Comparison of ENCODE assay signal across 9 cellular contexts in the genomic region with DNA sequence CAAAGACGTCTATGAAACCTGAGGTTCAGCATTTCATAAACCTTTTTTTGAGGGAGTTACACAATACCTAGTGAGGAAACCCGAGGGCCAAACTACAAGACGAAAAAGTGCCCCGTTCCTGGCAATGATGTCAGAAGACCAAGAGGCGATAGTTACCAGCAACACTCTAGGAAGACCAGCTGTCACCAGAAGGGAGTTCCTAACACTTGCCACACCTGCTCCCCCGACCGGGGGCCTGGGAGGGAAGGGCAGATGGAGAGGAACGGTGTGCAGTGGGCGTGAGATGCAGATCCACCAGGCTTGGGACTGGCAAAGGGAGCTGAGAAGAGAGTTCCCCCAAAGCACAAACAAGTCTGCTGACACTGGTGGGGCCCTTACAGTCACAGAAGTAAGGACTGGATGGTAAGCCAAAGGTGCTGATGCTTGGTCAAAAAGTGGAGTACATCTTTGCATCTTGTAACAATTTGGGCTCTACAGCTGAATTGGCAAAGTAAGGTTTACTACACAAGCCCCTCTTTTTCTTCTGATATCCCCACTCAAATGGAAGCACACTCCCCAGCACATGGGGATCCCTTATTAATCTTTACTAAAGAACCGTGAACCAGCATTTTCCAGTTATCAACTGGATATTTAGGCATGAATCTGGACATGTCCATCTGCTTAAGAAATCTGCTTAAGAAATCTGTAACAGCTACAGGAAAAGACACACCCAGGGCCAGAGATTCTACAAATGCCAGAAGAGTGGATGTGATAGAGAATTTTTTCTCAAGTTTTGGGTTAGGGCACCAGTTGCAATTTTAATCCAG. TPM values are rescaled to one million over a fixed set of nuclear protein-coding genes. Genes with fewer than 3 reads are reported as not detected.
A peak's percentile ranks its signal among the peaks of the same experiment; 100 is the strongest.
DNase-seq lines count a peak whose midpoint lies in the region; ATAC-seq and TF ChIP-seq lines count a peak whose summit lies in the region.
"Had no signal": no experiment of that assay in that cellular context is flagged by ENCODE, and none has a peak within 500 bp of the region (broad histone marks: within the 10 kb centered on the region; RNA-seq: fewer than 3 reads in every experiment).

No MANE protein-coding gene starts in this region.

- H3K4me1 ChIP-seq in PC-9 (replicated peaks; ENCODE audit: insufficient read depth) (no peaks in the 10 kb centered on the region), spleen (peaks cover 15 to 100% (median 71%) of the 10 kb centered on the region in 6 donors), tibial artery (peaks cover 0 to 66% (median 35%) of the 10 kb centered on the region in 4 donors)

- BruUV-seq in PC-9 (replicated peaks; lab: Mats Ljungman, UMichigan) = TSS peak; percentile 5

- CTCF ChIA-PET in activated CD4-positive, alpha-beta T cell treated with anti-CD3 and anti-CD28 coated beads for 36 hours (lab: Charles Lee) = interaction anchor here (1.0 kb wide), 1 partner anchor 16 kb away, joined by 4 read pairs; no protein-coding TSS in a partner anchor
- CTCF ChIA-PET in PC-9 (lab: Charles Lee) = interaction anchor here (0.7 kb wide), 1 partner anchor 38 kb away, joined by 3 read pairs; no protein-coding TSS in a partner anchor

- POLR2A ChIA-PET in activated CD4-positive, alpha-beta T cell treated with anti-CD3 and anti-CD28 coated beads for 36 hours (lab: Charles Lee) = no interaction called here
- POLR2A ChIA-PET in PC-9 (lab: Charles Lee; ENCODE audit: unreplicated experiment) = interaction anchor here (0.7 kb wide), 1 partner anchor 100 kb away, joined by 4 read pairs; no protein-coding TSS in a partner anchor

- H3K9me3 ChIP-seq in PC-9 (ENCODE audit: insufficient read depth, low read depth) (no peaks in the 10 kb centered on the region), spleen (no peaks in the 10 kb centered on the region), tibial artery (no peaks in the 10 kb centered on the region)

- no peaks in the 10 kb centered on the region for H3K27me3 Mint-ChIP-seq in activated CD4-positive, alpha-beta T cell treated with anti-CD3 and anti-CD28 coated beads for 36 hours

- no peaks in the 10 kb centered on the region for H3K9me2 ChIP-seq in PC-9 (ENCODE audit: insufficient read depth)

- 34 to 60% (median 53%) methylated on average over 10 of the region's 10 CpGs for WGBS in spleen, 5 donors

- peak in 1 of 3 donors; percentile 8 for TF ChIP-seq POLR2A in spleen (IDR thresholded peaks at IDR 0.05)

- ATAC-seq in activated CD4-positive, alpha-beta T cell treated with anti-CD3 and anti-CD28 coated beads for 36 hours = no peak
- ATAC-seq in GM21528 (IDR thresholded peaks at IDR 0.05; ENCODE audit: low FRiP score, unreplicated experiment) (no peak), HG02588 (IDR thresholded peaks at IDR 0.05; ENCODE audit: unreplicated experiment) (no peak)

- peaks cover 35% of the 10 kb centered on the region for H3K36me3 Mint-ChIP-seq in activated CD4-positive, alpha-beta T cell treated with anti-CD3 and anti-CD28 coated beads for 36 hours (ENCODE audit: low read depth)

- H3K4me3 Mint-ChIP-seq in activated CD4-positive, alpha-beta T cell treated with anti-CD3 and anti-CD28 coated beads for 36 hours = no peak overlapping the region

- no peak for TF ChIP-seq CTCF in PC-9 (conservative IDR thresholded peaks at IDR 0.05)
- TF ChIP-seq CTCF in fibroblast of pulmonary artery (IDR thresholded peaks at IDR 0.05; ENCODE audit: low read length, missing control alignments) = no peak
- no peak for TF ChIP-seq CTCF in spleen (IDR thresholded peaks at IDR 0.05 in 8 of 11, conservative IDR thresholded peaks at IDR 0.05 in 3 of 11)
- TF ChIP-seq CTCF in tibial artery (IDR thresholded peaks at IDR 0.05) = no peak

- peaks cover 10% of the 10 kb centered on the region; the same call in 1 of the 2 replicates for H3K36me3 ChIP-seq in PC-9 (ENCODE audit: low read depth)
- peaks cover 0 to 60% (median 26%) of the 10 kb centered on the region in 6 donors for H3K36me3 ChIP-seq in spleen
- peaks cover 0 to 26% (median 24%) of the 10 kb centered on the region in 3 donors for H3K36me3 ChIP-seq in tibial artery

- no peak overlapping the region for H3K4me2 ChIP-seq in PC-9

- DNase-seq in activated CD4-positive, alpha-beta T cell treated with anti-CD3 and anti-CD28 coated beads for 36 hours = no peak
- DNase-seq in activated CD4-positive, alpha-beta T cell treated with anti-CD3 and anti-CD28 coated beads, Interleukin-2, amount 50 U/mL, for 48 hours = no peak
- DNase-seq in PC-9 (no peak), fibroblast of pulmonary artery (ENCODE audit: low read depth) (peak; percentile 78), spleen (peak; percentile 85), tibial artery (no peak)

- no peaks in the 10 kb centered on the region for H3K79me2 ChIP-seq in PC-9 (ENCODE audit: low read depth)

- H3K9me3 Mint-ChIP-seq in activated CD4-positive, alpha-beta T cell treated with anti-CD3 and anti-CD28 coated beads for 36 hours (ENCODE audit: low read depth) = no peaks in the 10 kb centered on the region

- peaks cover 81% of the 10 kb centered on the region for H3F3A ChIP-seq in PC-9 (ENCODE audit: insufficient read depth, low read depth)

- H3K27me3 ChIP-seq in PC-9 (ENCODE audit: insufficient read depth, low read depth) (no peaks in the 10 kb centered on the region), spleen (replicated peaks in 1 of 7) (no peaks in the 10 kb centered on the region), tibial artery (no peaks in the 10 kb centered on the region)

- peaks cover 33% of the 10 kb centered on the region for H4K20me1 ChIP-seq in PC-9 (ENCODE audit: insufficient read depth)

- H3K4me3 ChIP-seq in PC-9 (no peak overlapping the region), fibroblast of pulmonary artery (replicated peaks; ENCODE audit: low read depth, low read length) (no peak overlapping the region), spleen (no peak overlapping the region), tibial artery (no peak overlapping the region)

- peaks cover 49% of the 10 kb centered on the region for H3K4me1 Mint-ChIP-seq in activated CD4-positive, alpha-beta T cell treated with anti-CD3 and anti-CD28 coated beads for 36 hours

- intact Hi-C loops in activated CD4-positive, alpha-beta T cell treated with anti-CD3 and anti-CD28 coated beads for 36 hours (cut with DNase I, micrococcal nuclease) = no loop called here
- intact Hi-C loops in PC-9 (cut with micrococcal nuclease; ENCODE audit: unreplicated experiment) (no loop called here), spleen (cut with DNase I; ENCODE audit: low total_unique reads) (no loop called here), tibial artery (cut with DNase I; ENCODE audit: low total_unique reads) (no loop called here)

- H3K27ac Mint-ChIP-seq in activated CD4-positive, alpha-beta T cell treated with anti-CD3 and anti-CD28 coated beads for 36 hours = peak overlapping the region; percentile 44

- no peak overlapping the region for H2AFZ ChIP-seq in PC-9

- H3K27ac ChIP-seq in PC-9 (peak overlapping the region; percentile 41; the same call in 1 of the 2 replicates), spleen (peak overlapping the region in 7 of 8 donors; percentile 41 to 86 (median 80)), tibial artery (no peak overlapping the region)
- H3K27ac ChIP-seq: C4-2B had no signal

RNA-seq across cellular contexts. Expression of a gene that starts 38.5 kb away (rescaled TPM):
- total RNA-seq in activated CD4-positive, alpha-beta T cell treated with anti-CD3 and anti-CD28 coated beads for 36 hours = 10 to 100 TPM; 37.2 to 50.2 TPM
- total RNA-seq in PC-9 (2021) = 51.6 and 54.5 TPM in 2 replicates
- total RNA-seq in spleen = 10 to 100 TPM; 45.5 to 74.4 (median 67.9) TPM
- 10 to 100 TPM; 23.0 to 36.2 (median 32.3) TPM for polyA plus RNA-seq in spleen

Comparison
In these comparisons a context has a peak if more than half of its experiments do, and no peak if none do; other contexts are left out.
1. DNase-seq: peak in fibroblast of pulmonary artery (single experiment) and spleen (single experiment); none in activated CD4-positive, alpha-beta T cell treated with anti-CD3 and anti-CD28 coated beads for 36 hours (single experiment), activated CD4-positive, alpha-beta T cell treated with anti-CD3 and anti-CD28 coated beads, Interleukin-2, amount 50 U/mL, for 48 hours (0 of 2), PC-9 (0 of 2) and tibial artery (0 of 2).
2. H3K27ac ChIP-seq: peak in PC-9 (single experiment) and spleen (7 of 8); none in tibial artery (0 of 2).